Comparison of ENCODE assay signal across 14 cellular contexts in genomic region chr2:177314194-177314593, GRCh38. TPM values are rescaled to one million over a fixed set of nuclear protein-coding genes. Genes with fewer than 3 reads are reported as not detected.
DNase-seq lines count a peak whose midpoint lies in the region; ATAC-seq, FAIRE-seq and TF ChIP-seq lines count a peak whose summit lies in the region.
"Had no signal": no experiment of that assay in that cellular context is flagged by ENCODE, and none has a peak within 500 bp of the region (broad histone marks: within the 10 kb centered on the region; RNA-seq: fewer than 3 reads in every experiment).

No MANE protein-coding gene starts in this region.

- no TSS peak for BruUV-seq in K562 (replicated peaks; lab: Mats Ljungman, UMichigan)

- H3K4me1 ChIP-seq in K562 (replicated peaks in 1 of 2; ENCODE audit: control insufficient read depth in 2 of 2, insufficient read depth in 2 of 2, low read length in 2 of 2), result peaks cover 0 to 5% of the 10 kb centered on the region in 2 experiments; a peak in 1 of 5 replicates
- H3K4me1 ChIP-seq in SJCRH30, result no peaks in the 10 kb centered on the region; the same call in 1 of the 2 replicates

- peak overlapping the region; percentile 15 for H3K27ac Mint-ChIP-seq in stimulated activated effector memory CD8-positive, alpha-beta T cell treated with anti-CD3 and anti-CD28 coated beads, Interleukin-12 subunit alpha, Interleukin-12 subunit beta, amount 100 ng/mL, for 72 hours
- H3K27ac Mint-ChIP-seq: naive B cell; stimulated activated naive CD8-positive, alpha-beta T cell treated with anti-CD3 and anti-CD28 coated beads, Interleukin-15, Interleukin-2, amounts not matched to agents 100 ng/mL and 50 ng/mL, for 24 hours had no signal

- no peaks in the 10 kb centered on the region for H3K36me3 Mint-ChIP-seq in stimulated activated effector memory CD8-positive, alpha-beta T cell treated with anti-CD3 and anti-CD28 coated beads, Interleukin-12 subunit alpha, Interleukin-12 subunit beta, amount 100 ng/mL, for 72 hours
- H3K36me3 Mint-ChIP-seq: naive B cell had no signal

- H3K4me1 Mint-ChIP-seq in stimulated activated effector memory CD8-positive, alpha-beta T cell treated with anti-CD3 and anti-CD28 coated beads, Interleukin-12 subunit alpha, Interleukin-12 subunit beta, amount 100 ng/mL, for 72 hours, result peaks cover 11% of the 10 kb centered on the region
- H3K4me1 Mint-ChIP-seq: naive B cell had no signal

- H4K20me1 ChIP-seq in K562 (replicated peaks; ENCODE audit: control insufficient read depth, insufficient read depth, low read length), result no peaks in the 10 kb centered on the region

- DNase-seq in HCEC 1CT, result peak; percentile 64
- DNase-seq in K562 (ENCODE audit: extremely low read depth in 1 of 4, low spot score in 3 of 4), result no peak
- no peak for DNase-seq in left cardiac atrium
- no peak for DNase-seq in stimulated activated effector memory CD8-positive, alpha-beta T cell treated with anti-CD3 and anti-CD28 coated beads, Interleukin-12 subunit alpha, Interleukin-12 subunit beta, amount 100 ng/mL, for 72 hours (ENCODE audit: low spot score in 2 of 2)
- DNase-seq in SJCRH30, result no peak
- no peak for DNase-seq in central memory CD4-positive, alpha-beta T cell
- DNase-seq in activated T-cell treated with anti-CD3 and anti-CD28 coated beads, Interleukin-2, amount 50 U/mL, for 48 hours, result no peak
- DNase-seq: activated effector memory CD4-positive, alpha-beta T cell treated with Interleukin-2 at 50 U/mL for 16 hours; DND-41; naive B cell; NCI-H1694 had no signal

- no peak overlapping the region for H3K4me3 Mint-ChIP-seq in stimulated activated effector memory CD8-positive, alpha-beta T cell treated with anti-CD3 and anti-CD28 coated beads, Interleukin-12 subunit alpha, Interleukin-12 subunit beta, amount 100 ng/mL, for 72 hours
- H3K4me3 Mint-ChIP-seq: naive B cell; stimulated activated naive CD8-positive, alpha-beta T cell treated with anti-CD3 and anti-CD28 coated beads, Interleukin-15, Interleukin-2, amounts not matched to agents 100 ng/mL and 50 ng/mL, for 24 hours had no signal

- H3K9me1 ChIP-seq in K562 (ENCODE audit: control insufficient read depth, insufficient read depth, low read length), result no peaks in the 10 kb centered on the region

- H3K9me3 ChIP-seq in K562 (replicated peaks; ENCODE audit: control insufficient read depth, insufficient read depth, low read depth, low read length), result no peaks in the 10 kb centered on the region
- no peaks in the 10 kb centered on the region for H3K9me3 ChIP-seq in SJCRH30 (replicated peaks)

- H3K27me3 ChIP-seq in K562 (ENCODE audit: control insufficient read depth in 2 of 2, insufficient read depth in 2 of 2, low read length in 2 of 2) (no peaks in the 10 kb centered on the region), SJCRH30 (no peaks in the 10 kb centered on the region)

- no peak overlapping the region for H2AFZ ChIP-seq in K562 (ENCODE audit: low read depth, low read length)

- H3K4me3 ChIP-seq in K562 (no peak overlapping the region), SJCRH30 (no peak overlapping the region)

- H3K36me3 ChIP-seq in K562 (ENCODE audit: control insufficient read depth, insufficient read depth, low read length) (no peaks in the 10 kb centered on the region), SJCRH30 (no peaks in the 10 kb centered on the region)

- no peak for TF ChIP-seq POLR2A in K562 (conservative IDR thresholded peaks at IDR 0.05)

- CTCF ChIA-PET in K562 (lab: Yijun Ruan, JAX; ENCODE audit: low intra/inter-chr PET ratio), result no interaction called here

- H3K4me2 ChIP-seq in K562 (ENCODE audit: insufficient read depth, low read length), result no peak overlapping the region

- H3K9me3 Mint-ChIP-seq in stimulated activated effector memory CD8-positive, alpha-beta T cell treated with anti-CD3 and anti-CD28 coated beads, Interleukin-12 subunit alpha, Interleukin-12 subunit beta, amount 100 ng/mL, for 72 hours, result peaks cover 4% of the 10 kb centered on the region
- H3K9me3 Mint-ChIP-seq: stimulated activated naive CD8-positive, alpha-beta T cell treated with anti-CD3 and anti-CD28 coated beads, Interleukin-15, Interleukin-2, amounts not matched to agents 100 ng/mL and 50 ng/mL, for 24 hours had no signal

- no peak overlapping the region for H3K9ac ChIP-seq in K562 (ENCODE audit: insufficient read depth in 1 of 2, low read depth in 2 of 2, low read length in 2 of 2)

- no peak for TF ChIP-seq CTCF in K562 (IDR thresholded peaks at IDR 0.05 in 2 of 3, conservative IDR thresholded peaks at IDR 0.05 in 1 of 3; ENCODE audit: insufficient read depth in 2 of 3, low read depth in 1 of 3, low read length in 3 of 3)

- intact Hi-C loops in K562 (cut with micrococcal nuclease), result no loop called here
- intact Hi-C loops in left cardiac atrium (cut with DNase I), result no loop called here

- no peak for FAIRE-seq in K562 (lab: Jason Lieb, UNC)
- FAIRE-seq: GM18507 had no signal

- POLR2A ChIA-PET in K562 (lab: Yijun Ruan, JAX), result interaction anchor here (0.7 to 1.6 kb wide), 3 partner anchors 14 to 350 kb away, joined by 3 to 4 read pairs (median 3); no protein-coding TSS in a partner anchor

- H3K27ac ChIP-seq in K562 (ENCODE audit: extremely low read depth, low read depth, low read length) (no peak overlapping the region), SJCRH30 (no peak overlapping the region)

- no peak for TF ChIP-seq EP300 in K562 (IDR thresholded peaks at IDR 0.05; ENCODE audit: low read length)

- peak; percentile 64 for ATAC-seq in K562
- ATAC-seq in left cardiac atrium, result peak; percentile 73 to 86
- no peak for ATAC-seq in stimulated activated effector memory CD8-positive, alpha-beta T cell treated with anti-CD3 and anti-CD28 coated beads, Interleukin-12 subunit alpha, Interleukin-12 subunit beta, amount 100 ng/mL, for 72 hours
- no peak for ATAC-seq in GM19023 (IDR thresholded peaks at IDR 0.05; ENCODE audit: unreplicated experiment)

- no peaks in the 10 kb centered on the region for H3K79me2 ChIP-seq in K562 (ENCODE audit: control insufficient read depth, insufficient read depth, low read length)

- TF ChIP-seq RAD21 in K562 (CRISPR knock-in tag; conservative IDR thresholded peaks at IDR 0.05 in 1 of 2, IDR thresholded peaks at IDR 0.05 in 1 of 2), result no peak

- 3% methylated on average over 1 of the region's 1 CpG for WGBS in K562 (ENCODE audit: insufficient coverage, low coverage, missing lambda C conversion rate)

- in situ Hi-C loops in K562 (cut with MboI), result no loop called here

TF ChIP-seq in K562, 482 proteins besides CTCF, POLR2A, EP300 and RAD21:
- TF ChIP-seq HMBOX1 (IDR thresholded peaks at IDR 0.05) (peak; percentile 45; the same call in 1 of the 2 replicates), ZNF778 (CRISPR knock-in tag; IDR thresholded peaks at IDR 0.05) (0 out of 2 replicates have a peak, but pooled peaks have one; percentile 8), C11orf30 (IDR thresholded peaks at IDR 0.05; ENCODE audit: low read depth) (peak; percentile 34; the same call in 1 of the 2 replicates), ZNF316 (IDR thresholded peaks at IDR 0.05) (0 out of 2 replicates have a peak, but pooled peaks have one; percentile 37), PHF20 (IDR thresholded peaks at IDR 0.05; ENCODE audit: partially characterized antibody) (no peak), PTBP1 (IDR thresholded peaks at IDR 0.05; ENCODE audit: low read depth, low read length) (no peak)
- TF ChIP-seq, protein P1, sequence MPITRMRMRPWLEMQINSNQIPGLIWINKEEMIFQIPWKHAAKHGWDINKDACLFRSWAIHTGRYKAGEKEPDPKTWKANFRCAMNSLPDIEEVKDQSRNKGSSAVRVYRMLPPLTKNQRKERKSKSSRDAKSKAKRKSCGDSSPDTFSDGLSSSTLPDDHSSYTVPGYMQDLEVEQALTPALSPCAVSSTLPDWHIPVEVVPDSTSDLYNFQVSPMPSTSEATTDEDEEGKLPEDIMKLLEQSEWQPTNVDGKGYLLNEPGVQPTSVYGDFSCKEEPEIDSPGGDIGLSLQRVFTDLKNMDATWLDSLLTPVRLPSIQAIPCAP (CRISPR knock-in tag; IDR thresholded peaks at IDR 0.05; ENCODE audit: borderline replicate concordance), result no peak
TF ChIP-seq in K562: peak in this region for 4.

RNA-seq across cellular contexts. Expression of gene NFE2L2, which starts 49.7 kb away (rescaled TPM):
- 61.8 and 169 TPM in 2 replicates for total RNA-seq in K562 (2011; cell fraction: chromatin; rRNA removed; ENCODE audit: low replicate concordance)
- total RNA-seq in K562 (2011; cell fraction: nucleolus; rRNA removed), result 36.7 and 42.6 TPM in 2 replicates
- 59.8 and 96.6 TPM in 2 replicates for total RNA-seq in K562 (2011; cell fraction: nucleoplasm; rRNA removed)
- total RNA-seq in K562 (2014; rRNA removed) (33.2 and 46.0 TPM in 2 replicates), K562 (2014; rRNA removed; fragmentation: Illumina TruSeq; extraction: Trizol) (59.3 and 72.0 TPM in 2 replicates), K562 (2015; rRNA removed; fragmentation: Illumina TruSeq; extraction: Trizol) (62.5 and 67.8 TPM in 2 replicates), K562 (2021) (60.8 and 64.8 TPM in 2 replicates), left cardiac atrium (10 to 100 TPM; 68.4 to 69.0 TPM)
- polyA plus RNA-seq in K562 (2011; rRNA removed) (93.2 and 120 TPM in 2 replicates), K562 (2014; fragmentation: Illumina TruSeq; extraction: Trizol) (91.0 and 100 TPM in 2 replicates), K562 (2014; fragmentation: Nextera tagmentation; extraction: Ambion mirVana) (10 to 100 TPM; 29.3 to 34.8 TPM), K562 (2014; rRNA removed) (54.9 and 56.3 TPM in 2 replicates)
- 58.4 and 68.0 TPM in 2 replicates for polyA plus RNA-seq in K562 (2011; cell fraction: cytosol; rRNA removed)
- 62.5 and 70.2 TPM in 2 replicates for polyA plus RNA-seq in K562 (2011; cell fraction: nucleus; rRNA removed)
- 42.7 and 78.6 TPM in 2 replicates for polyA plus RNA-seq in K562 (2012)
- 108 and 150 TPM in 2 replicates for polyA minus RNA-seq in K562 (2011; rRNA and poly(A)+ RNA removed)
- polyA minus RNA-seq in K562 (2011; cell fraction: cytosol; rRNA and poly(A)+ RNA removed), result 40.0 and 70.1 TPM in 2 replicates
- polyA minus RNA-seq in K562 (2011; cell fraction: nucleus; rRNA and poly(A)+ RNA removed), result 52.2 and 71.1 TPM in 2 replicates
- 40.2 and 47.7 TPM in 2 replicates for total RNA-seq in SJCRH30 (2014; rRNA removed; shearing (Covaris generic))

Comparison
In these comparisons a context has a peak if more than half of its experiments do, and no peak if none do; other contexts are left out.
1. ATAC-seq: peak in K562 (single experiment) and left cardiac atrium (2 of 2); none in stimulated activated effector memory CD8-positive, alpha-beta T cell treated with anti-CD3 and anti-CD28 coated beads, Interleukin-12 subunit alpha, Interleukin-12 subunit beta, amount 100 ng/mL, for 72 hours (single experiment) and GM19023 (single experiment).